In the genomic region with DNA sequence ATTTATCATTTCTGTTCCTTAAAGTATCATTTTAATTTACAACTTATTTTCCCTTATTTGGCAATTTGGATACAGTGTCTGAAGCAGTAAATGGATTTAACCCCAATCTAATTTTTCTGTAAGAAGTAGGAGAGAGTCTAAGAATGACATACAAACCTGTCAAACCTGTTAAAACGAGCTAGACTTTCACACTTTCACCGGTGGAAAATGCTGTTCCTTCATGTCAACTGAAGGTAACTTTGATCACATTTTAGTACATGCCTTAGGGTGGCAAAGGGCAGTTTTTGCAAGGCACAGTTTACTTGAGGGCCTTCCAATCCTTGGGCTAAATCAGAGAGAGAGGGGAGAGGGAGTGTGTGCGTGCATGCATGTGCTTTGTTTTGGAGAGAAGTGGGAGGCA, we compare ENCODE assay signal across 23 cellular contexts.
DNase-seq lines count a peak whose midpoint lies in the region; ATAC-seq and TF ChIP-seq lines count a peak whose summit lies in the region.
"Had no signal": no experiment of that assay in that cellular context is flagged by ENCODE, and none has a peak within 500 bp of the region (broad histone marks: within the 10 kb centered on the region; RNA-seq: fewer than 3 reads in every experiment).

No MANE protein-coding gene starts in this region.

- no peak overlapping the region for H3K4ac ChIP-seq in trophoblast cell (ENCODE audit: low read depth, low read length)

- H3F3A ChIP-seq in PC-9 (ENCODE audit: insufficient read depth, low read depth), result peaks cover 24% of the 10 kb centered on the region

- H3K4me3 ChIP-seq in PC-9 (no peak overlapping the region), esophagus squamous epithelium (no peak overlapping the region), trophoblast cell (ENCODE audit: low read depth, low read length) (no peak overlapping the region)
- H3K4me3 ChIP-seq: lower lobe of right lung had no signal

- H4K8ac ChIP-seq in trophoblast cell (ENCODE audit: low read depth, low read length), result no peak overlapping the region

- intact Hi-C loops in Calu3 (cut with micrococcal nuclease; ENCODE audit: unreplicated experiment) (loop anchor here (2.0 kb wide), 1 partner anchor 42 kb away; no protein-coding TSS in a partner anchor), PC-9 (cut with micrococcal nuclease; ENCODE audit: unreplicated experiment) (loop anchor here (1.0 to 5.0 kb wide), 6 partner anchors 12 to 325 kb away; a partner anchor contains a TSS), esophagus squamous epithelium (cut with DNase I) (no loop called here)

- H3K4me2 ChIP-seq in PC-9 (peak overlapping the region; percentile 57), trophoblast cell (ENCODE audit: low read length) (peak overlapping the region; percentile 24)

- no peak overlapping the region for H4K12ac ChIP-seq in trophoblast cell (ENCODE audit: low read depth, low read length)

- peaks cover 32% of the 10 kb centered on the region for H3K4me1 Mint-ChIP-seq in Calu3 (ENCODE audit: low read depth, unreplicated experiment)

- H3K27ac ChIP-seq in PC-9 (peak overlapping the region; percentile 97), esophagus squamous epithelium (peak overlapping the region; percentile 68 to 87 (median 75)), trophoblast cell (ENCODE audit: low read depth, low read length) (peak overlapping the region; percentile 74)
- H3K27ac ChIP-seq: brain microvascular endothelial cell, lower lobe of right lung had no signal

- no peaks in the 10 kb centered on the region for H4K20me1 ChIP-seq in PC-9 (ENCODE audit: insufficient read depth)

- H3K79me2 ChIP-seq in PC-9 (ENCODE audit: low read depth) (peaks cover 18% of the 10 kb centered on the region; the same call in 1 of the 2 replicates), trophoblast cell (ENCODE audit: control insufficient read depth, insufficient read depth, low read length, poor library complexity) (no peaks in the 10 kb centered on the region)

- H3K79me1 ChIP-seq in trophoblast cell (ENCODE audit: low read length), result peaks cover 11% of the 10 kb centered on the region

- peak overlapping the region; percentile 7 for H2BK5ac ChIP-seq in trophoblast cell (ENCODE audit: low read depth, low read length, poor library complexity)

- no peaks in the 10 kb centered on the region for H3K9me2 ChIP-seq in PC-9 (ENCODE audit: insufficient read depth)

- ATAC-seq in HG03025 (IDR thresholded peaks at IDR 0.05; ENCODE audit: low FRiP score, unreplicated experiment), result no peak
- ATAC-seq in GM21447 (IDR thresholded peaks at IDR 0.05; ENCODE audit: unreplicated experiment), result no peak
- ATAC-seq: activated CD8-positive, alpha-beta T cell treated with anti-CD3 and anti-CD28 coated beads, Interleukin-2, amount 10 ng/mL, durations not matched to agents 7 days and 5 days had no signal

- H3K27me3 ChIP-seq in PC-9 (ENCODE audit: insufficient read depth, low read depth) (no peaks in the 10 kb centered on the region), esophagus squamous epithelium (no peaks in the 10 kb centered on the region), trophoblast cell (ENCODE audit: insufficient read depth, low read length) (no peaks in the 10 kb centered on the region)
- H3K27me3 ChIP-seq: brain microvascular endothelial cell had no signal

- H2AFZ ChIP-seq in PC-9, result no peak overlapping the region
- H2AFZ ChIP-seq in trophoblast cell (ENCODE audit: insufficient read depth, low read length, poor library complexity), result no peak overlapping the region

- H2BK12ac ChIP-seq in trophoblast cell (ENCODE audit: low read length), result peak overlapping the region; percentile 7

- H3K9ac ChIP-seq in trophoblast cell (ENCODE audit: low read length), result no peak overlapping the region

- H3K27ac Mint-ChIP-seq in Calu3 (ENCODE audit: unreplicated experiment), result peak overlapping the region; percentile 51
- H3K27ac Mint-ChIP-seq: activated CD8-positive, alpha-beta T cell treated with anti-CD3 and anti-CD28 coated beads, Interleukin-2, amount 10 ng/mL, durations not matched to agents 7 days and 5 days had no signal

- H3K36me3 Mint-ChIP-seq in Calu3 (ENCODE audit: insufficient read depth, unreplicated experiment), result peaks cover 12% of the 10 kb centered on the region

- CTCF ChIA-PET in Calu3 (lab: Charles Lee) (interaction anchor here (1.0 to 1.7 kb wide), 3 partner anchors 41 to 76 kb away, joined by 3 to 13 read pairs (median 7); no protein-coding TSS in a partner anchor), PC-9 (lab: Charles Lee) (interaction anchor here (0.5 kb wide), 1 partner anchor 209 kb away, joined by 10 read pairs; no protein-coding TSS in a partner anchor)

- peak overlapping the region; percentile 4 for H3K4me3 Mint-ChIP-seq in Calu3 (ENCODE audit: low read depth, unreplicated experiment)
- H3K4me3 Mint-ChIP-seq: activated CD8-positive, alpha-beta T cell treated with anti-CD3 and anti-CD28 coated beads, Interleukin-2, amount 10 ng/mL, durations not matched to agents 7 days and 5 days had no signal

- peaks cover 60% of the 10 kb centered on the region for H3K4me1 ChIP-seq in PC-9 (replicated peaks; ENCODE audit: insufficient read depth)
- H3K4me1 ChIP-seq in esophagus squamous epithelium, result peaks cover 15 to 69% (median 20%) of the 10 kb centered on the region in 3 donors
- peaks cover 18 to 20% of the 10 kb centered on the region in 2 experiments for H3K4me1 ChIP-seq in trophoblast cell (ENCODE audit: control insufficient read depth in 1 of 2, insufficient read depth in 2 of 2, low read length in 2 of 2)
- H3K4me1 ChIP-seq: lower lobe of right lung had no signal

- no peaks in the 10 kb centered on the region for H3K27me3 Mint-ChIP-seq in Calu3 (ENCODE audit: unreplicated experiment)

- no peaks in the 10 kb centered on the region for H3K9me3 ChIP-seq in PC-9 (ENCODE audit: insufficient read depth, low read depth)
- no peaks in the 10 kb centered on the region for H3K9me3 ChIP-seq in esophagus squamous epithelium
- no peaks in the 10 kb centered on the region for H3K9me3 ChIP-seq in trophoblast cell (ENCODE audit: insufficient read depth, low read depth, low read length)
- H3K9me3 ChIP-seq: lower lobe of right lung had no signal

- TF ChIP-seq CTCF in Calu3 (IDR thresholded peaks at IDR 0.05; ENCODE audit: unreplicated experiment), result no peak
- TF ChIP-seq CTCF in PC-9 (conservative IDR thresholded peaks at IDR 0.05), result no peak
- TF ChIP-seq CTCF in esophagus squamous epithelium (IDR thresholded peaks at IDR 0.05), result no peak

- no peaks in the 10 kb centered on the region for H3K9me3 Mint-ChIP-seq in Calu3 (ENCODE audit: low read depth, unreplicated experiment)

- peak overlapping the region; percentile 1 for H3K18ac ChIP-seq in trophoblast cell (ENCODE audit: low read length)

- no peak overlapping the region for H3K14ac ChIP-seq in trophoblast cell (ENCODE audit: low read length)

- no peak overlapping the region for H3K23ac ChIP-seq in trophoblast cell (ENCODE audit: low read length)

- no peak overlapping the region for H2AK5ac ChIP-seq in trophoblast cell (ENCODE audit: low read length)

- no TSS peak for BruUV-seq in Calu3 (replicated peaks; lab: Mats Ljungman, UMichigan)
- no TSS peak for BruUV-seq in PC-9 (replicated peaks; lab: Mats Ljungman, UMichigan)

- H2BK120ac ChIP-seq in trophoblast cell (ENCODE audit: insufficient read depth, low read length, poor library complexity), result peak overlapping the region; percentile 8

- H3K36me3 ChIP-seq in PC-9 (ENCODE audit: low read depth) (peaks cover 3% of the 10 kb centered on the region; the same call in 1 of the 2 replicates), esophagus squamous epithelium (no peaks in the 10 kb centered on the region), trophoblast cell (ENCODE audit: control insufficient read depth in 1 of 2, insufficient read depth in 2 of 2, low read length in 2 of 2) (no peaks in the 10 kb centered on the region)
- H3K36me3 ChIP-seq: brain microvascular endothelial cell, lower lobe of right lung had no signal

- H4K91ac ChIP-seq in trophoblast cell (ENCODE audit: low read depth, low read length), result no peak overlapping the region

- POLR2A ChIA-PET in PC-9 (lab: Charles Lee; ENCODE audit: unreplicated experiment), result interaction anchor here (0.7 to 1.3 kb wide), 2 partner anchors 12 to 101 kb away, joined by 3 to 5 read pairs; no protein-coding TSS in a partner anchor

- DNase-seq in Calu3 (no peak), PC-9 (peak in 1 of 2 experiments; percentile 73), esophagus squamous epithelium (lab: John Stamatoyannopoulos, UW) (no peak), trophoblast cell (peak; percentile 34 to 72), NCI-H2029 (lab: John Stamatoyannopoulos, UW) (no peak)
- DNase-seq in NK-92 treated with Interleukin-12 subunit alpha and Interleukin-12 subunit beta, amount 100 ng/mL, for 24 hours (lab: John Stamatoyannopoulos, UW), result no peak
- DNase-seq: activated CD4-positive, CD25-positive, alpha-beta regulatory T cell treated with anti-CD3 and anti-CD28 coated beads, Interleukin-2, amount 50 U/mL, for 72 hours; activated CD8-positive, alpha-beta T cell treated with anti-CD3 and anti-CD28 coated beads, Interleukin-2, amount 10 ng/mL, durations not matched to agents 7 days and 5 days; activated gamma-delta T cell treated with Interleukin-2 at 50 U/mL for 16 hours; activated T-cell treated with anti-CD3 and anti-CD28 coated beads, Interleukin-2, amount 50 U/mL, for 1 hour; brain microvascular endothelial cell; C1 segment of cervical spinal cord; head of caudate nucleus; KG1; lower lobe of right lung; MV-4-11; NCI-H187; NCI-H69; SHP77; stimulated activated CD4-positive, alpha-beta T cell treated with anti-CD3 and anti-CD28 coated beads, Interleukin-15, amount 100 ng/mL, for 24 hours; stimulated activated CD8-positive, alpha-beta memory T cell treated with anti-CD3 and anti-CD28 coated beads, Interleukin-4, amount 100 ng/mL, for 48 hours had no signal

- TF ChIP-seq POLR2A in esophagus squamous epithelium (IDR thresholded peaks at IDR 0.05), result no peak

- WGBS in esophagus squamous epithelium, 2 donors, result 32 to 56% methylated on average over 3 of the region's 3 CpGs
- no CpG with 5 or more reads among the region's 3 CpGs for WGBS in trophoblast cell (ENCODE audit: extremely low coverage, insufficient coverage, insufficient read length)

Comparison
In these comparisons a context has a peak if more than half of its experiments do, and no peak if none do; other contexts are left out.
1. DNase-seq: peak in trophoblast cell (2 of 2); none in Calu3 (single experiment), esophagus squamous epithelium (single experiment), NCI-H2029 (single experiment) and NK-92 treated with Interleukin-12 subunit alpha and Interleukin-12 subunit beta, amount 100 ng/mL, for 24 hours (single experiment).
2. Peak in every context shown above with its lines, with median percentiles within 50 percentile points of each other: H3K27ac ChIP-seq.